In genomic region chr19:6531956-6532243, GRCh38 we compare ENCODE assay signal across 10 cellular contexts. TPM values are rescaled to one million over a fixed set of nuclear protein-coding genes. Genes with fewer than 3 reads are reported as not detected.
DNase-seq lines count a peak whose midpoint lies in the region; ATAC-seq, FAIRE-seq and TF ChIP-seq lines count a peak whose summit lies in the region.
"Had no signal": no experiment of that assay in that cellular context is flagged by ENCODE, and none has a peak within 500 bp of the region (broad histone marks: within the 10 kb centered on the region; RNA-seq: fewer than 3 reads in every experiment).

No MANE protein-coding gene starts in this region.

- intact Hi-C loops in CD4-positive, alpha-beta T cell (cut with DNase I, micrococcal nuclease): no loop called here

- TF ChIP-seq CTCF in CD4-positive, alpha-beta T cell (IDR thresholded peaks at IDR 0.05): no peak
- TF ChIP-seq CTCF in astrocyte (IDR thresholded peaks at IDR 0.05; ENCODE audit: insufficient read depth, low read depth, low read length): no peak

- CTCF ChIA-PET in CD4-positive, alpha-beta T cell (lab: Charles Lee): interaction anchor here (1.4 kb wide), 1 partner anchor 15 kb away, joined by 4 read pairs; no protein-coding TSS in a partner anchor

- POLR2A ChIA-PET in CD4-positive, alpha-beta T cell (lab: Charles Lee): interaction anchor here (0.8 kb wide), 1 partner anchor 20 kb away, joined by 3 read pairs; no protein-coding TSS in a partner anchor

- H3K27me3 Mint-ChIP-seq in CD4-positive, alpha-beta T cell: peaks cover 54% of the 10 kb centered on the region
- H3K27me3 Mint-ChIP-seq in astrocyte (ENCODE audit: low read depth, unreplicated experiment) (peaks cover 31% of the 10 kb centered on the region), naive B cell (peaks cover 25 to 48% (median 48%) of the 10 kb centered on the region in 3 donors)

- H3K9me3 Mint-ChIP-seq in CD4-positive, alpha-beta T cell: no peaks in the 10 kb centered on the region
- peaks cover 16% of the 10 kb centered on the region for H3K9me3 Mint-ChIP-seq in astrocyte (ENCODE audit: unreplicated experiment)
- peaks cover 2 to 11% (median 8%) of the 10 kb centered on the region in 7 donors for H3K9me3 Mint-ChIP-seq in naive B cell

- peaks cover 23% of the 10 kb centered on the region for H3K27me3 ChIP-seq in CD4-positive, alpha-beta T cell (ENCODE audit: control insufficient read depth, insufficient read depth, low read length)
- H3K27me3 ChIP-seq in HUES6 (ENCODE audit: control insufficient read depth, insufficient read depth, low read length) (peaks cover 48% of the 10 kb centered on the region), astrocyte (ENCODE audit: insufficient read depth, low read length) (peaks cover 9% of the 10 kb centered on the region)

- no peak overlapping the region for H3K27ac ChIP-seq in CD4-positive, alpha-beta T cell (ENCODE audit: low read depth, low read length)
- H3K27ac ChIP-seq in HUES6 (ENCODE audit: low read depth, low read length): no peak overlapping the region
- no peak overlapping the region for H3K27ac ChIP-seq in astrocyte (ENCODE audit: low read depth, low read length)

- peak overlapping the region; percentile 17 for H3K27ac Mint-ChIP-seq in CD4-positive, alpha-beta T cell
- H3K27ac Mint-ChIP-seq in astrocyte (ENCODE audit: unreplicated experiment) (no peak overlapping the region), naive B cell (peak overlapping the region in 5 of 6 donors; percentile 34 to 83 (median 61))

- H3K36me3 Mint-ChIP-seq in CD4-positive, alpha-beta T cell (ENCODE audit: low read depth): no peaks in the 10 kb centered on the region
- no peaks in the 10 kb centered on the region for H3K36me3 Mint-ChIP-seq in astrocyte (ENCODE audit: low read depth, unreplicated experiment)
- peaks cover 0 to 8% of the 10 kb centered on the region in 2 donors for H3K36me3 Mint-ChIP-seq in naive B cell

- FAIRE-seq in astrocyte (lab: Jason Lieb, UNC): no peak

- H3K9ac ChIP-seq in HUES6 (ENCODE audit: low read length) (peak overlapping the region; percentile 80), astrocyte (ENCODE audit: low read length) (peak overlapping the region; percentile 94)

- no peaks in the 10 kb centered on the region for H3K9me3 ChIP-seq in CD4-positive, alpha-beta T cell (ENCODE audit: control insufficient read depth, low read length)
- H3K9me3 ChIP-seq in HUES6 (ENCODE audit: control insufficient read depth, insufficient read depth, low read depth, low read length) (peaks cover 8% of the 10 kb centered on the region), astrocyte (ENCODE audit: insufficient read depth, low read depth, low read length) (peaks cover 5% of the 10 kb centered on the region)

- no peak overlapping the region for H2AFZ ChIP-seq in astrocyte (ENCODE audit: low read depth, low read length)

- peak overlapping the region; percentile 100 for H3K4me2 ChIP-seq in astrocyte (ENCODE audit: low read length)

- H3K4me1 Mint-ChIP-seq in CD4-positive, alpha-beta T cell (ENCODE audit: low read depth): peaks cover 49% of the 10 kb centered on the region
- H3K4me1 Mint-ChIP-seq in astrocyte (ENCODE audit: low read depth, unreplicated experiment) (no peaks in the 10 kb centered on the region), naive B cell (peaks cover 55 to 72% (median 59%) of the 10 kb centered on the region in 3 donors)

- ATAC-seq in CD4-positive, alpha-beta T cell (ENCODE audit: poor library complexity): no peak
- ATAC-seq in naive B cell (ENCODE audit: low read depth in 2 of 2) (no peak), HG03565 (IDR thresholded peaks at IDR 0.05; ENCODE audit: unreplicated experiment) (no peak), HG02623 (IDR thresholded peaks at IDR 0.05; ENCODE audit: unreplicated experiment) (no peak)

- DNase-seq in CD4-positive, alpha-beta T cell: no peak
- DNase-seq in astrocyte (ENCODE audit: low read depth) (no peak), naive B cell (no peak), nucleus accumbens (lab: John Stamatoyannopoulos, UW) (no peak)
- no peak for DNase-seq in activated effector memory CD4-positive, alpha-beta T cell treated with Interleukin-2 at 50 U/mL for 16 hours
- DNase-seq: SHP77 treated with DMSO at 0.1 percent for 48 hours; stimulated activated CD4-positive, alpha-beta T cell treated with anti-CD3 and anti-CD28 coated beads, Interleukin-2, amount 100 ng/mL, for 24 hours had no signal

- H3K36me3 ChIP-seq in HUES6 (ENCODE audit: control insufficient read depth, insufficient read depth, low read length) (peaks cover 14% of the 10 kb centered on the region; the same call in 1 of the 2 replicates), astrocyte (ENCODE audit: insufficient read depth, low read length) (no peaks in the 10 kb centered on the region)

- H3K4me1 ChIP-seq in HUES6 (ENCODE audit: control insufficient read depth, insufficient read depth, low read length): peaks cover 35% of the 10 kb centered on the region
- peaks cover 11% of the 10 kb centered on the region for H3K4me1 ChIP-seq in astrocyte (ENCODE audit: insufficient read depth, low read length)

- peaks cover 7% of the 10 kb centered on the region for H4K20me1 ChIP-seq in astrocyte (ENCODE audit: insufficient read depth, low read length)

- H3K4me3 Mint-ChIP-seq in CD4-positive, alpha-beta T cell: peak overlapping the region; percentile 77
- H3K4me3 Mint-ChIP-seq in astrocyte (ENCODE audit: unreplicated experiment) (peak overlapping the region; percentile 63), naive B cell (peak overlapping the region; percentile 38 to 92 (median 80))

- H3K4me3 ChIP-seq in HUES6 (ENCODE audit: low read depth, low read length): peak overlapping the region; percentile 63
- peak overlapping the region; percentile 87 for H3K4me3 ChIP-seq in astrocyte (ENCODE audit: insufficient read depth, low read depth, low read length)

- H3K79me2 ChIP-seq in astrocyte (ENCODE audit: insufficient read depth, low read length): no peaks in the 10 kb centered on the region

RNA-seq across cellular contexts. Expression of gene TNFSF9, which starts 1.1 kb away (rescaled TPM):
- 1 to 10 TPM; 1.5 to 1.8 TPM for total RNA-seq in CD4-positive, alpha-beta T cell
- total RNA-seq in astrocyte: 2.3 and 2.4 TPM in 2 replicates
- polyA plus RNA-seq in naive B cell (ENCODE audit: low read depth in 6 of 6): 1 to 10 TPM in 3 of 6 donors, under 1 TPM in 3; 0.67 to 6.7 (median 1.1) TPM

RNA-seq across cellular contexts. Expression of gene TUBB4A, which starts 29.8 kb away (rescaled TPM):
- under 1 TPM; 0.53 to 0.88 TPM for total RNA-seq in CD4-positive, alpha-beta T cell
- total RNA-seq in astrocyte: 0.75 and 1.7 TPM in 2 replicates
- polyA plus RNA-seq in naive B cell (ENCODE audit: low read depth in 6 of 6): 1 to 10 TPM in 5 of 6 donors, under 1 TPM in 1; 0.89 to 5.9 (median 2.3) TPM

RNA-seq across cellular contexts. Expression of gene DENND1C, which starts 50.3 kb away (rescaled TPM):
- 100 to 1,000 TPM; 111 to 118 TPM for total RNA-seq in CD4-positive, alpha-beta T cell
- total RNA-seq in astrocyte: 0.19 TPM in 1 of 2 replicates, not detected in the other
- 10 to 100 TPM; 36.5 to 72.3 (median 39.3) TPM for polyA plus RNA-seq in naive B cell (ENCODE audit: low read depth in 6 of 6)

RNA-seq across cellular contexts. Expression of gene CD70, which starts 59.0 kb away (rescaled TPM):
- total RNA-seq in CD4-positive, alpha-beta T cell: not detected
- 0.34 and 0.48 TPM in 2 replicates for total RNA-seq in astrocyte
- polyA plus RNA-seq in naive B cell (ENCODE audit: low read depth in 6 of 6): 1 to 10 TPM in 2 of 6 donors, under 1 TPM in 1, not detected in 3; 0.64 to 2.2 (median 1.7) TPM

Comparison
In these comparisons a context has a peak if more than half of its experiments do, and no peak if none do; other contexts are left out.
1. RNA of gene DENND1C, which starts 50.3 kb away (total RNA-seq): 111 to 118 TPM in CD4-positive, alpha-beta T cell; 0.19 TPM in astrocyte; every median in the first group is over 10 times any median in the second.
2. Peak in every context shown above with its lines, with median percentiles within 50 percentile points of each other: H3K4me3 Mint-ChIP-seq.